ENCODE assay signal across 12 cellular contexts in genomic region chr2:203909946-203910476, GRCh38. TPM values are rescaled to one million over a fixed set of nuclear protein-coding genes. Genes with fewer than 3 reads are reported as not detected.
DNase-seq lines count a peak whose midpoint lies in the region; TF ChIP-seq lines count a peak whose summit lies in the region.
"Had no signal": no experiment of that assay in that cellular context is flagged by ENCODE, and none has a peak within 500 bp of the region (broad histone marks: within the 10 kb centered on the region; RNA-seq: fewer than 3 reads in every experiment).

No MANE protein-coding gene starts in this region.

- TF ChIP-seq POLR2A in adrenal gland (IDR thresholded peaks at IDR 0.05): no peak

- CTCF ChIA-PET in mammary epithelial cell (lab: Charles Lee; ENCODE audit: low non-redundant PET): interaction anchor here (0.7 kb wide), 1 partner anchor 95 kb away, joined by 5 read pairs; no protein-coding TSS in a partner anchor

- H3K27ac ChIP-seq in C4-2B: no peak overlapping the region
- H3K27ac ChIP-seq in KMS-11: peak overlapping the region; percentile 64
- no peak overlapping the region for H3K27ac ChIP-seq in mammary epithelial cell (ENCODE audit: insufficient read depth, low read depth, low read length)
- H3K27ac ChIP-seq in osteoblast (ENCODE audit: low read depth, low read length): peak overlapping the region; percentile 77
- peak overlapping the region in 1 of 5 donors; percentile 38 for H3K27ac ChIP-seq in adrenal gland

- TF ChIP-seq CTCF in C4-2B (conservative IDR thresholded peaks at IDR 0.05) (peak; percentile 61), KMS-11 (conservative IDR thresholded peaks at IDR 0.05; ENCODE audit: low read depth, low read length) (peak; percentile 48), mammary epithelial cell (conservative IDR thresholded peaks at IDR 0.05 in 1 of 2, IDR thresholded peaks at IDR 0.05 in 1 of 2; ENCODE audit: extremely low read depth in 1 of 2, insufficient read depth in 1 of 2, low read depth in 1 of 2, low read length in 2 of 2) (no peak), osteoblast (IDR thresholded peaks at IDR 0.05; ENCODE audit: extremely low read depth, low read depth, low read length) (no peak), adrenal gland (IDR thresholded peaks at IDR 0.05) (no peak), GM13976 (IDR thresholded peaks at IDR 0.05; ENCODE audit: borderline replicate concordance, control extremely low read depth, extremely low read depth, insufficient read depth, missing control alignments) (no peak)

- H2AFZ ChIP-seq in KMS-11 (ENCODE audit: low read depth) (peak overlapping the region; percentile 67; the same call in 1 of the 2 replicates), mammary epithelial cell (ENCODE audit: low read depth, low read length) (peak overlapping the region; percentile 81), osteoblast (ENCODE audit: low read length) (peak overlapping the region; percentile 92)

- H4K20me1 ChIP-seq in KMS-11 (ENCODE audit: insufficient read depth) (no peaks in the 10 kb centered on the region), mammary epithelial cell (ENCODE audit: insufficient read depth, low read length) (no peaks in the 10 kb centered on the region), osteoblast (ENCODE audit: insufficient read depth, low read length) (no peaks in the 10 kb centered on the region)

- in situ Hi-C loops in mammary epithelial cell (cut with MboI; ENCODE audit: low sequenced_read_pairs in 2 of 2) (no loop called here), GM13976 (cut with MboI; ENCODE audit: low sequenced_read_pairs, unreplicated experiment) (no loop called here)

- intact Hi-C loops in mammary epithelial cell (cut with micrococcal nuclease): loop anchor here (1.0 to 10.0 kb wide), 7 partner anchors 95 to 1338 kb away; partner anchors contain the start of gene CYP20A1
- intact Hi-C loops in adrenal gland (cut with DNase I): no loop called here

- no TSS peak for BruUV-seq in mammary epithelial cell (replicated peaks; lab: Mats Ljungman, UMichigan)

- H3K27me3 ChIP-seq in KMS-11 (ENCODE audit: insufficient read depth, low read depth) (no peaks in the 10 kb centered on the region), mammary epithelial cell (ENCODE audit: insufficient read depth, low read length) (no peaks in the 10 kb centered on the region), osteoblast (ENCODE audit: insufficient read depth, low read length) (no peaks in the 10 kb centered on the region), adrenal gland (no peaks in the 10 kb centered on the region)

- H3K4me3 ChIP-seq in KMS-11 (IDR thresholded peaks at IDR 0.05; ENCODE audit: insufficient read depth, low read depth, low read length) (no peak overlapping the region), mammary epithelial cell (replicated peaks in 1 of 3; ENCODE audit: insufficient read depth in 1 of 3, low read depth in 2 of 3, low read length in 3 of 3) (peak overlapping the region in 2 of 3 experiments; percentile 12 to 22), osteoblast (ENCODE audit: insufficient read depth, low read length) (peak overlapping the region; percentile 64), adrenal gland (no peak overlapping the region)

- no peaks in the 10 kb centered on the region for H3K36me3 ChIP-seq in KMS-11 (ENCODE audit: insufficient read depth)
- H3K36me3 ChIP-seq in mammary epithelial cell (ENCODE audit: insufficient read depth, low read length): no peaks in the 10 kb centered on the region
- H3K36me3 ChIP-seq in osteoblast (ENCODE audit: insufficient read depth, low read length): no peaks in the 10 kb centered on the region
- no peaks in the 10 kb centered on the region for H3K36me3 ChIP-seq in adrenal gland (replicated peaks in 1 of 2)

- dilution Hi-C loops in mammary epithelial cell (cut with HindIII; ENCODE audit: low sequenced_read_pairs): no loop called here

- DNase-seq in mammary epithelial cell (no peak), osteoblast (ENCODE audit: insufficient read length, low spot score, missing footprints) (peak; percentile 73), NCI-H1092 (lab: John Stamatoyannopoulos, UW) (no peak), adrenal gland (no peak), amniotic stem cell (lab: John Stamatoyannopoulos, UW) (no peak), GM13976 (ENCODE audit: low spot score) (no peak)
- DNase-seq: NCI-H2029 treated with DMSO at 0.1 percent for 48 hours; stimulated activated CD4-positive, alpha-beta T cell treated with anti-CD3 and anti-CD28 coated beads, Interleukin-12 subunit alpha, Interleukin-12 subunit beta, amount 100 ng/mL, for 4 hours; stimulated activated naive B cell treated with anti-CD40 and anti-IgM and Interleukin-4, amounts not matched to agents 10 μg/mL and 1 μg/mL and 100 μg/mL, for 72 hours had no signal

- H3K4me1 ChIP-seq in KMS-11 (ENCODE audit: low read depth, poor library complexity, severe bottlenecking): peaks cover 27% of the 10 kb centered on the region
- no peaks in the 10 kb centered on the region for H3K4me1 ChIP-seq in mammary epithelial cell (ENCODE audit: insufficient read depth, low read length)
- H3K4me1 ChIP-seq in osteoblast (ENCODE audit: insufficient read depth, low read length): peaks cover 34% of the 10 kb centered on the region
- no peaks in the 10 kb centered on the region for H3K4me1 ChIP-seq in adrenal gland (replicated peaks in 1 of 2)

- WGBS in mammary epithelial cell (ENCODE audit: low coverage, missing lambda C conversion rate): 24% methylated on average over 6 of the region's 6 CpGs
- WGBS in adrenal gland, 4 donors: 62 to 64% (median 63%) methylated on average over 6 of the region's 6 CpGs

- H3K9ac ChIP-seq in KMS-11: no peak overlapping the region
- H3K9ac ChIP-seq in mammary epithelial cell (ENCODE audit: insufficient read depth, low read length): no peak overlapping the region

- H3K9me3 ChIP-seq in mammary epithelial cell (replicated peaks; ENCODE audit: insufficient read depth, low read length): no peaks in the 10 kb centered on the region
- H3K9me3 ChIP-seq in osteoblast (ENCODE audit: low read depth, low read length): no peaks in the 10 kb centered on the region
- H3K9me3 ChIP-seq in adrenal gland (replicated peaks in 1 of 3): no peaks in the 10 kb centered on the region

- H3K4me2 ChIP-seq in KMS-11 (peak overlapping the region; percentile 89; the same call in 1 of the 2 replicates), mammary epithelial cell (ENCODE audit: insufficient read depth, low read depth, low read length) (peak overlapping the region; percentile 55), osteoblast (ENCODE audit: insufficient read depth, low read length) (peak overlapping the region; percentile 91)

- H3K79me2 ChIP-seq in KMS-11 (ENCODE audit: insufficient read depth, low read depth) (peaks cover 3% of the 10 kb centered on the region; the same call in 1 of the 2 replicates), mammary epithelial cell (ENCODE audit: insufficient read depth, low read length) (no peaks in the 10 kb centered on the region), osteoblast (ENCODE audit: insufficient read depth, low read length) (no peaks in the 10 kb centered on the region)

RNA-seq across cellular contexts. Expression of gene ICOS, which starts 26.6 kb away (rescaled TPM):
- total RNA-seq in mammary epithelial cell (not detected), osteoblast (not detected in 2 replicates), adrenal gland (under 1 TPM in 4 of 8 donors, not detected in 4; 0.14 to 0.51 (median 0.30) TPM)
- polyA plus RNA-seq in mammary epithelial cell (not detected), adrenal gland (under 1 TPM in 2 of 3 donors, not detected in 1; 0.07 TPM)
- polyA minus RNA-seq in mammary epithelial cell: not detected
- total RNA-seq: cerebellum had no signal

RNA-seq across cellular contexts. Expression of gene CTLA4, which starts 42.4 kb away (rescaled TPM):
- total RNA-seq in mammary epithelial cell: not detected
- not detected for polyA plus RNA-seq in mammary epithelial cell
- polyA minus RNA-seq in mammary epithelial cell: not detected
- total RNA-seq in osteoblast: under 0.01 TPM in 1 of 2 replicates, not detected in the other
- under 1 TPM in 1 of 8 donors, not detected in 7; 0.50 TPM for total RNA-seq in adrenal gland
- under 1 TPM in 2 of 3 donors, not detected in 1; 0.03 to 0.15 TPM for polyA plus RNA-seq in adrenal gland
- total RNA-seq: cerebellum had no signal

Comparison
In these comparisons a context has a peak if more than half of its experiments do, and no peak if none do; other contexts are left out.
1. H3K27ac ChIP-seq: peak in KMS-11 (single experiment) and osteoblast (single experiment); none in C4-2B (single experiment) and mammary epithelial cell (single experiment).
2. CTCF ChIP-seq: peak in C4-2B (single experiment) and KMS-11 (single experiment); none in mammary epithelial cell (0 of 2), osteoblast (single experiment), adrenal gland (0 of 6) and GM13976 (single experiment).
3. H3K4me3 ChIP-seq: peak in mammary epithelial cell (2 of 3) and osteoblast (single experiment); none in KMS-11 (single experiment) and adrenal gland (0 of 4).
4. Peak in every context shown above with its lines, with median percentiles within 50 percentile points of each other: H2AFZ ChIP-seq and H3K4me2 ChIP-seq.